In genomic region chr1:44677201-44677520, GRCh38 we compare ENCODE assay signal across 8 cellular contexts. TPM values are rescaled to one million over a fixed set of nuclear protein-coding genes. Genes with fewer than 3 reads are reported as not detected.
A peak's percentile ranks its signal among the peaks of the same experiment; 100 is the strongest.
DNase-seq lines count a peak whose midpoint lies in the region; FAIRE-seq and TF ChIP-seq lines count a peak whose summit lies in the region.

No MANE protein-coding gene starts in this region.

- H3K4me3 ChIP-seq in bronchial epithelial cell (ENCODE audit: low read depth, low read length), result no peak overlapping the region
- H3K4me3 ChIP-seq in trophoblast cell (ENCODE audit: low read depth, low read length), result no peak overlapping the region
- H3K4me3 ChIP-seq in neuronal stem cell (ENCODE audit: low read length in 2 of 2), result no peak overlapping the region

- no peak overlapping the region for H4K12ac ChIP-seq in trophoblast cell (ENCODE audit: low read depth, low read length)

- H4K91ac ChIP-seq in trophoblast cell (ENCODE audit: low read depth, low read length) (no peak overlapping the region), neuronal stem cell (ENCODE audit: low read depth, low read length, poor library complexity) (no peak overlapping the region)

- FAIRE-seq in bronchial epithelial cell (lab: Jason Lieb, UNC), result no peak

- no peak overlapping the region for H3K9ac ChIP-seq in trophoblast cell (ENCODE audit: low read length)
- no peak overlapping the region for H3K9ac ChIP-seq in neuronal stem cell (ENCODE audit: low read depth, low read length, poor library complexity)

- H3K79me2 ChIP-seq in trophoblast cell (ENCODE audit: control insufficient read depth, insufficient read depth, low read length, poor library complexity), result peaks cover 6% of the 10 kb centered on the region

- H4K8ac ChIP-seq in trophoblast cell (ENCODE audit: low read depth, low read length), result no peak overlapping the region
- no peak overlapping the region for H4K8ac ChIP-seq in neuronal stem cell (ENCODE audit: low read depth, low read length)

- H3K36me3 ChIP-seq in bronchial epithelial cell (ENCODE audit: control insufficient read depth, insufficient read depth, low read length) (no peaks in the 10 kb centered on the region), trophoblast cell (ENCODE audit: control insufficient read depth in 1 of 2, insufficient read depth in 2 of 2, low read length in 2 of 2) (no peaks in the 10 kb centered on the region), neuronal stem cell (replicated peaks in 1 of 2; ENCODE audit: control insufficient read depth in 2 of 2, insufficient read depth in 2 of 2, low read length in 2 of 2) (peaks cover 4 to 5% of the 10 kb centered on the region in 2 donors)

- H3K4me2 ChIP-seq in trophoblast cell (ENCODE audit: low read length), result no peak overlapping the region
- no peak overlapping the region for H3K4me2 ChIP-seq in neuronal stem cell (ENCODE audit: insufficient read depth, low read length, poor library complexity, severe bottlenecking)

- H2AK5ac ChIP-seq in trophoblast cell (ENCODE audit: low read length), result no peak overlapping the region
- H2AK5ac ChIP-seq in neuronal stem cell (ENCODE audit: low read depth, low read length), result no peak overlapping the region

- H3K4ac ChIP-seq in trophoblast cell (ENCODE audit: low read depth, low read length) (no peak overlapping the region), neuronal stem cell (ENCODE audit: low read length) (no peak overlapping the region)

- H3K27me3 ChIP-seq in bronchial epithelial cell (ENCODE audit: control insufficient read depth, insufficient read depth, low read length) (no peaks in the 10 kb centered on the region), trophoblast cell (ENCODE audit: insufficient read depth, low read length) (no peaks in the 10 kb centered on the region), neuronal stem cell (ENCODE audit: control insufficient read depth in 3 of 3, insufficient read depth in 3 of 3, low read depth in 1 of 3, low read length in 3 of 3) (no peaks in the 10 kb centered on the region)

- no peak overlapping the region for H2BK5ac ChIP-seq in trophoblast cell (ENCODE audit: low read depth, low read length, poor library complexity)
- H2BK5ac ChIP-seq in neuronal stem cell (ENCODE audit: low read length), result no peak overlapping the region

- no peaks in the 10 kb centered on the region for H3K9me3 ChIP-seq in trophoblast cell (ENCODE audit: insufficient read depth, low read depth, low read length)
- no peaks in the 10 kb centered on the region for H3K9me3 ChIP-seq in neuronal stem cell (replicated peaks in 1 of 2; ENCODE audit: control insufficient read depth in 2 of 2, insufficient read depth in 1 of 2, low read depth in 1 of 2, low read length in 2 of 2)

- peak; percentile 45 for TF ChIP-seq CTCF in bronchial epithelial cell (IDR thresholded peaks at IDR 0.05; ENCODE audit: insufficient read depth, low read length, severe bottlenecking)

- no peak overlapping the region for H3K23ac ChIP-seq in trophoblast cell (ENCODE audit: low read length)
- H3K23ac ChIP-seq in neuronal stem cell (ENCODE audit: low read depth, low read length, poor library complexity), result no peak overlapping the region

- H3K79me1 ChIP-seq in trophoblast cell (ENCODE audit: low read length) (peaks cover 9% of the 10 kb centered on the region), neuronal stem cell (ENCODE audit: low read depth, low read length) (no peaks in the 10 kb centered on the region)

- H2BK12ac ChIP-seq in trophoblast cell (ENCODE audit: low read length) (no peak overlapping the region), neuronal stem cell (ENCODE audit: low read length) (no peak overlapping the region)

- no peak overlapping the region for H2BK15ac ChIP-seq in neuronal stem cell (ENCODE audit: low read length)

- peak; percentile 7 to 36 (median 10) for DNase-seq in NCI-H1417 (lab: John Stamatoyannopoulos, UW)
- no peak for DNase-seq in NCI-H1417 treated with DMSO at 0.1 percent for 48 hours (lab: John Stamatoyannopoulos, UW)
- DNase-seq in NAMALWA (ENCODE audit: low spot score), result peak; percentile 69
- peak; percentile 46 for DNase-seq in bronchial epithelial cell (ENCODE audit: low read depth)
- peak; percentile 40 to 77 for DNase-seq in trophoblast cell
- DNase-seq in UCSD-AML1 (lab: John Stamatoyannopoulos, UW; ENCODE audit: unreplicated experiment), result no peak
- no peak for DNase-seq in foreskin melanocyte
- DNase-seq in neuronal stem cell (ENCODE audit: low spot score), result no peak

- H3K14ac ChIP-seq in trophoblast cell (ENCODE audit: low read length) (no peak overlapping the region), neuronal stem cell (ENCODE audit: low read length) (no peak overlapping the region)

- H3K27ac ChIP-seq in trophoblast cell (ENCODE audit: low read depth, low read length) (no peak overlapping the region), neuronal stem cell (replicated peaks; ENCODE audit: low read length) (no peak overlapping the region)

- H3K18ac ChIP-seq in trophoblast cell (ENCODE audit: low read length) (no peak overlapping the region), neuronal stem cell (ENCODE audit: low read length) (no peak overlapping the region)

- H2AFZ ChIP-seq in trophoblast cell (ENCODE audit: insufficient read depth, low read length, poor library complexity), result no peak overlapping the region
- H2AFZ ChIP-seq in neuronal stem cell (ENCODE audit: low read length), result no peak overlapping the region

- H3K4me1 ChIP-seq in trophoblast cell (ENCODE audit: control insufficient read depth in 1 of 2, insufficient read depth in 2 of 2, low read length in 2 of 2) (peaks cover 18 to 19% of the 10 kb centered on the region in 2 experiments), neuronal stem cell (ENCODE audit: control insufficient read depth in 2 of 2, insufficient read depth in 1 of 2, low read depth in 1 of 2, low read length in 2 of 2) (peaks cover 14 to 17% of the 10 kb centered on the region in 2 donors)

- WGBS in trophoblast cell (ENCODE audit: extremely low coverage, insufficient coverage, insufficient read length), result no CpG with 5 or more reads among the region's 3 CpGs
- WGBS in neuronal stem cell (ENCODE audit: extremely low coverage in 2 of 2, insufficient read length in 2 of 2, insufficient replicate concordance in 1 of 2), 2 donors, result no CpG with 5 or more reads among the region's 3 CpGs

- no peak overlapping the region for H2BK120ac ChIP-seq in trophoblast cell (ENCODE audit: insufficient read depth, low read length, poor library complexity)
- no peak overlapping the region for H2BK120ac ChIP-seq in neuronal stem cell (ENCODE audit: low read depth, low read length)

RNA-seq across cellular contexts. Expression of gene ARMH1, which starts 2.6 kb away (rescaled TPM):
- 0.38 TPM in 1 of 2 replicates, not detected in the other for total RNA-seq in bronchial epithelial cell
- 1.3 and 1.5 TPM in 2 replicates for polyA plus RNA-seq in trophoblast cell (2013)
- polyA plus RNA-seq in neuronal stem cell (2013, experiment 1 of 2), result 7.6 TPM
- 7.7 TPM for polyA plus RNA-seq in neuronal stem cell (2013, experiment 2 of 2)

RNA-seq across cellular contexts. Expression of gene TMEM53, which starts 2.9 kb away (rescaled TPM):
- 6.1 and 8.3 TPM in 2 replicates for total RNA-seq in bronchial epithelial cell
- polyA plus RNA-seq in trophoblast cell (2013), result 9.2 and 9.3 TPM in 2 replicates
- polyA plus RNA-seq in neuronal stem cell (2013, experiment 1 of 2), result 11.3 TPM
- 11.9 TPM for polyA plus RNA-seq in neuronal stem cell (2013, experiment 2 of 2)

RNA-seq across cellular contexts. Expression of gene RNU5D-1, which starts 53.8 kb away (rescaled TPM):
- total RNA-seq in bronchial epithelial cell, result not detected in 2 replicates
- not detected in 2 replicates for polyA plus RNA-seq in trophoblast cell (2013)
- polyA plus RNA-seq in neuronal stem cell (2013, experiment 1 of 2), result not detected
- not detected for polyA plus RNA-seq in neuronal stem cell (2013, experiment 2 of 2)

Comparison
In these comparisons a context has a peak if more than half of its experiments do, and no peak if none do; other contexts are left out.
1. DNase-seq: peak in NCI-H1417 (3 of 3), NAMALWA (single experiment), bronchial epithelial cell (single experiment) and trophoblast cell (2 of 2); none in NCI-H1417 treated with DMSO at 0.1 percent for 48 hours (single experiment), UCSD-AML1 (single experiment), foreskin melanocyte (single experiment) and neuronal stem cell (single experiment).